ENCODE assay signal across 29 cellular contexts in genomic region chr16:49458221-49458620, GRCh38.
DNase-seq lines count a peak whose midpoint lies in the region; ATAC-seq, FAIRE-seq and TF ChIP-seq lines count a peak whose summit lies in the region.
"Had no signal": no experiment of that assay in that cellular context is flagged by ENCODE, and none has a peak within 500 bp of the region (broad histone marks: within the 10 kb centered on the region; RNA-seq: fewer than 3 reads in every experiment).

No MANE protein-coding gene starts in this region.

- H2AFZ ChIP-seq in HCT116 (ENCODE audit: low read depth, low read length, poor library complexity, severe bottlenecking) (no peak overlapping the region), PC-9 (no peak overlapping the region), neural progenitor cell (replicated peaks) (no peak overlapping the region)
- H2AFZ ChIP-seq: GM23248 had no signal

- H3K27ac ChIP-seq in A549 = no peak overlapping the region
- no peak overlapping the region for H3K27ac ChIP-seq in HCT116 (ENCODE audit: low read depth, low read length)
- H3K27ac ChIP-seq in coronary artery = no peak overlapping the region
- H3K27ac ChIP-seq in PC-9 = no peak overlapping the region
- H3K27ac ChIP-seq in neural progenitor cell = no peak overlapping the region
- H3K27ac ChIP-seq: GM23248, tibial artery, VCaP had no signal

- H3K9me3 Mint-ChIP-seq in neural progenitor cell = peaks cover 4% of the 10 kb centered on the region
- H3K9me3 Mint-ChIP-seq: activated CD4-positive, alpha-beta T cell treated with anti-CD3 and anti-CD28 coated beads, Interleukin-2, amount 10 ng/mL, durations not matched to agents 7 days and 5 days; CD8-positive, alpha-beta memory T cell; effector memory CD8-positive, alpha-beta T cell had no signal

- POLR2A ChIA-PET in A549 (lab: Yijun Ruan, JAX) = no interaction called here
- POLR2A ChIA-PET in HCT116 (lab: Charles Lee) = no interaction called here
- POLR2A ChIA-PET in PC-9 (lab: Charles Lee; ENCODE audit: unreplicated experiment) = no interaction called here

- H3K27ac Mint-ChIP-seq in neural progenitor cell = no peak overlapping the region
- H3K27ac Mint-ChIP-seq: activated CD4-positive, alpha-beta T cell treated with anti-CD3 and anti-CD28 coated beads, Interleukin-2, amount 10 ng/mL, durations not matched to agents 7 days and 5 days; activated naive CD8-positive, alpha-beta T cell; immature natural killer cell had no signal

- RAD21 ChIA-PET in HCT116 (lab: Charles Lee; ENCODE audit: low non-redundant PET in 1 of 2, low total read pairs in 2 of 2, uncharacterized antibody in 2 of 2, unreplicated experiment in 2 of 2) = no interaction called here

- TF ChIP-seq POLR2A in A549 (IDR thresholded peaks at IDR 0.05; ENCODE audit: low read length) (no peak), HCT116 (IDR thresholded peaks at IDR 0.05; ENCODE audit: borderline replicate concordance, extremely low read depth, insufficient read depth, insufficient read length) (no peak)

- peaks cover 8% of the 10 kb centered on the region for H3K27me3 Mint-ChIP-seq in neural progenitor cell (ENCODE audit: insufficient read depth, low read depth)
- H3K27me3 Mint-ChIP-seq: activated CD4-positive, alpha-beta T cell treated with anti-CD3 and anti-CD28 coated beads, Interleukin-2, amount 10 ng/mL, durations not matched to agents 7 days and 5 days; activated naive CD8-positive, alpha-beta T cell had no signal

- H3K4me2 ChIP-seq in A549 (no peak overlapping the region), HCT116 (ENCODE audit: low read length) (no peak overlapping the region), PC-9 (no peak overlapping the region), neural progenitor cell (no peak overlapping the region)

- TF ChIP-seq EP300 in A549 (IDR thresholded peaks at IDR 0.05) = no peak

- no peaks in the 10 kb centered on the region for H3K36me3 Mint-ChIP-seq in neural progenitor cell
- H3K36me3 Mint-ChIP-seq: activated naive CD8-positive, alpha-beta T cell; CD8-positive, alpha-beta memory T cell; immature natural killer cell had no signal

- H3K4me1 ChIP-seq in A549 (no peaks in the 10 kb centered on the region), HCT116 (ENCODE audit: control insufficient read depth in 1 of 2, insufficient read depth in 2 of 2, low read length in 2 of 2) (peaks cover 0 to 3% of the 10 kb centered on the region in 2 experiments; a peak in 1 of 4 replicates), PC-9 (replicated peaks; ENCODE audit: insufficient read depth) (no peaks in the 10 kb centered on the region), neural progenitor cell (peaks cover 18% of the 10 kb centered on the region)
- H3K4me1 ChIP-seq: tibial artery had no signal

- H3K4me3 ChIP-seq in A549 (no peak overlapping the region), HCT116 (replicated peaks in 1 of 2; ENCODE audit: low read depth in 1 of 2, low read length in 2 of 2) (no peak overlapping the region), coronary artery (no peak overlapping the region), PC-9 (no peak overlapping the region), neural progenitor cell (no peak overlapping the region)
- H3K4me3 ChIP-seq: GM23248, tibial artery had no signal

- H3K4me1 Mint-ChIP-seq in neural progenitor cell = peaks cover 23% of the 10 kb centered on the region

- no peaks in the 10 kb centered on the region for H3K79me2 ChIP-seq in HCT116 (ENCODE audit: insufficient read depth, low read length)
- H3K79me2 ChIP-seq in PC-9 (ENCODE audit: low read depth) = no peaks in the 10 kb centered on the region
- no peaks in the 10 kb centered on the region for H3K79me2 ChIP-seq in neural progenitor cell (ENCODE audit: low read depth)

- CTCF ChIA-PET in A549 (lab: Yijun Ruan, JAX) = no interaction called here
- CTCF ChIA-PET in HCT116 (lab: Charles Lee) = no interaction called here
- CTCF ChIA-PET in PC-9 (lab: Charles Lee) = no interaction called here

- no peak for TF ChIP-seq RAD21 in A549 (conservative IDR thresholded peaks at IDR 0.05 in 1 of 2, IDR thresholded peaks at IDR 0.05 in 1 of 2)
- no peak for TF ChIP-seq RAD21 in HCT116 (IDR thresholded peaks at IDR 0.05; ENCODE audit: low read depth)

- H3K9me3 ChIP-seq in A549 (no peaks in the 10 kb centered on the region), HCT116 (ENCODE audit: control insufficient read depth in 1 of 2, insufficient read depth in 1 of 2, low read depth in 1 of 2, low read length in 2 of 2) (no peaks in the 10 kb centered on the region), PC-9 (ENCODE audit: insufficient read depth, low read depth) (no peaks in the 10 kb centered on the region), neural progenitor cell (ENCODE audit: low read depth) (no peaks in the 10 kb centered on the region)
- H3K9me3 ChIP-seq: tibial artery had no signal

- 12% methylated on average over 6 of the region's 7 CpGs for WGBS in A549 (ENCODE audit: missing lambda C conversion rate)

- no peaks in the 10 kb centered on the region for H4K20me1 ChIP-seq in HCT116 (ENCODE audit: insufficient read depth)
- H4K20me1 ChIP-seq in PC-9 (ENCODE audit: insufficient read depth) = no peaks in the 10 kb centered on the region
- H4K20me1 ChIP-seq in neural progenitor cell (ENCODE audit: low read depth) = peaks cover 2% of the 10 kb centered on the region

- H3K27me3 ChIP-seq in HCT116 (ENCODE audit: insufficient read depth, low read length) = no peaks in the 10 kb centered on the region
- H3K27me3 ChIP-seq in PC-9 (ENCODE audit: insufficient read depth, low read depth) = peaks cover 76% of the 10 kb centered on the region
- H3K27me3 ChIP-seq in neural progenitor cell = no peaks in the 10 kb centered on the region

- FAIRE-seq in A549 (lab: Jason Lieb, UNC) = no peak
- FAIRE-seq: bronchial epithelial cell, colon, GM12892 had no signal

- TF ChIP-seq CTCF in A549 (IDR thresholded peaks at IDR 0.05) = no peak
- TF ChIP-seq CTCF in HCT116 (IDR thresholded peaks at IDR 0.05 in 2 of 3, conservative IDR thresholded peaks at IDR 0.05 in 1 of 3; ENCODE audit: borderline replicate concordance in 1 of 3, insufficient read depth in 1 of 3, low read depth in 2 of 3, low read length in 2 of 3) = no peak
- TF ChIP-seq CTCF in coronary artery (IDR thresholded peaks at IDR 0.05) = no peak
- no peak for TF ChIP-seq CTCF in PC-9 (conservative IDR thresholded peaks at IDR 0.05)
- no peak for TF ChIP-seq CTCF in neural progenitor cell (IDR thresholded peaks at IDR 0.05)

- H3K36me3 ChIP-seq in HCT116 (ENCODE audit: control insufficient read depth in 1 of 2, insufficient read depth in 2 of 2, low read length in 2 of 2) (no peaks in the 10 kb centered on the region), PC-9 (ENCODE audit: low read depth) (no peaks in the 10 kb centered on the region), neural progenitor cell (no peaks in the 10 kb centered on the region)
- H3K36me3 ChIP-seq: tibial artery had no signal

- BruUV-seq in HCT116 (replicated peaks; lab: Mats Ljungman, UMichigan) = no TSS peak
- BruUV-seq in PC-9 (replicated peaks; lab: Mats Ljungman, UMichigan) = no TSS peak

- intact Hi-C loops in HCT116 (cut with micrococcal nuclease) (no loop called here), sciatic nerve (cut with DNase I) (no loop called here), PC-9 (cut with micrococcal nuclease; ENCODE audit: unreplicated experiment) (no loop called here)

- DNase-seq in A549 (ENCODE audit: low read depth in 1 of 2, low spot score in 1 of 2) (no peak), HCT116 (ENCODE audit: low read depth, low spot score) (no peak), coronary artery (ENCODE audit: low spot score) (peak; percentile 21), sciatic nerve (ENCODE audit: low spot score) (peak; percentile 15), PC-9 (no peak), neural progenitor cell (ENCODE audit: low spot score) (no peak), T-helper 2 cell (no peak)
- DNase-seq: activated CD4-positive, alpha-beta T cell treated with anti-CD3 and anti-CD28 coated beads, Interleukin-2, amount 10 ng/mL, durations not matched to agents 7 days and 5 days; CD8-positive, alpha-beta memory T cell; DMS 273 treated with DMSO at 0.1 percent for 48 hours; effector memory CD8-positive, alpha-beta T cell; erythroblast; GM23248; immature natural killer cell; mesenchymal stem cell; NCI-H1092; NCI-H1694 treated with DMSO at 0.1 percent for 48 hours; NCI-H446; NCI-H774; right cardiac atrium; stimulated activated CD4-positive, alpha-beta T cell treated with anti-CD3 and anti-CD28 coated beads, Interleukin-2, amount 100 ng/mL, for 48 hours; T-helper 9 cell had no signal

- H3K9me2 ChIP-seq in HCT116 (ENCODE audit: insufficient read depth) = no peaks in the 10 kb centered on the region
- no peaks in the 10 kb centered on the region for H3K9me2 ChIP-seq in PC-9 (ENCODE audit: insufficient read depth)

- H3K9ac ChIP-seq in HCT116 (ENCODE audit: low read length) = no peak overlapping the region
- no peak overlapping the region for H3K9ac ChIP-seq in neural progenitor cell
- H3K9ac ChIP-seq: GM23248 had no signal

- no peaks in the 10 kb centered on the region for H3F3A ChIP-seq in PC-9 (ENCODE audit: insufficient read depth, low read depth)
- H3F3A ChIP-seq in neural progenitor cell (ENCODE audit: low read depth) = peaks cover 5% of the 10 kb centered on the region

- ATAC-seq in A549 (no peak), HCT116 (peak; percentile 39; the same call in 1 of the 2 replicates), sciatic nerve (no peak), GM18858 (IDR thresholded peaks at IDR 0.05; ENCODE audit: unreplicated experiment) (no peak)
- ATAC-seq: effector memory CD8-positive, alpha-beta T cell; right cardiac atrium had no signal

- H3K4me3 Mint-ChIP-seq in neural progenitor cell = no peak overlapping the region
- H3K4me3 Mint-ChIP-seq: activated CD4-positive, alpha-beta T cell treated with anti-CD3 and anti-CD28 coated beads, Interleukin-2, amount 10 ng/mL, durations not matched to agents 7 days and 5 days; activated naive CD8-positive, alpha-beta T cell; CD8-positive, alpha-beta memory T cell; effector memory CD8-positive, alpha-beta T cell; immature natural killer cell had no signal

TF ChIP-seq in A549, 52 proteins besides CTCF, POLR2A, EP300 and RAD21 (continues in another document):
- TF ChIP-seq JUN (IDR thresholded peaks at IDR 0.05) = no peak

TF ChIP-seq in HCT116, 20 proteins besides CTCF, POLR2A, EP300 and RAD21 (continues in another document):
- TF ChIP-seq MAX (IDR thresholded peaks at IDR 0.05) = no peak
- TF ChIP-seq SIN3A (IDR thresholded peaks at IDR 0.05; ENCODE audit: low read depth) = no peak
- no peak for TF ChIP-seq CBX3 (IDR thresholded peaks at IDR 0.05; ENCODE audit: low read depth)
- no peak for TF ChIP-seq SP1 (IDR thresholded peaks at IDR 0.05; ENCODE audit: low read depth)
- no peak for TF ChIP-seq FOSL1 (IDR thresholded peaks at IDR 0.05; ENCODE audit: low read depth)
- TF ChIP-seq SRF (IDR thresholded peaks at IDR 0.05; ENCODE audit: low read depth) = no peak

Comparison
In these comparisons a context has a peak if more than half of its experiments do, and no peak if none do; other contexts are left out.
1. DNase-seq: peak in coronary artery (single experiment) and sciatic nerve (single experiment); none in A549 (0 of 2), HCT116 (single experiment), PC-9 (0 of 2), neural progenitor cell (single experiment) and T-helper 2 cell (0 of 5).